ENCODE assay signal across 1 cellular context in genomic region chr7:91944970-91945369, GRCh38.
TF ChIP-seq lines count a peak whose summit lies in the region.

No MANE protein-coding gene starts in this region.

TF ChIP-seq in K562, 482 proteins besides CTCF, POLR2A, EP300 and RAD21:
- 0 out of 2 replicates have a peak, but pooled peaks have one; percentile 33 for TF ChIP-seq E2F5 (CRISPR knock-in tag; IDR thresholded peaks at IDR 0.05)
- TF ChIP-seq BCOR (IDR thresholded peaks at IDR 0.05): peak; percentile 84
- TF ChIP-seq RBM25 (IDR thresholded peaks at IDR 0.05; ENCODE audit: low read depth, low read length, severe bottlenecking): peak; percentile 10
- peak in 1 of 2 experiments; percentile 31; a peak in 1 of 4 replicates for TF ChIP-seq KDM1A (IDR thresholded peaks at IDR 0.05)
- TF ChIP-seq ZNF121 (CRISPR knock-in tag; conservative IDR thresholded peaks at IDR 0.05): peak; percentile 90
